In genomic region chr22:38181453-38182200, GRCh38 we compare ENCODE assay signal across 8 cellular contexts. TPM values are rescaled to one million over a fixed set of nuclear protein-coding genes. Genes with fewer than 3 reads are reported as not detected.
DNase-seq lines count a peak whose midpoint lies in the region; ATAC-seq lines count a peak whose summit lies in the region.

A gene with protein sequence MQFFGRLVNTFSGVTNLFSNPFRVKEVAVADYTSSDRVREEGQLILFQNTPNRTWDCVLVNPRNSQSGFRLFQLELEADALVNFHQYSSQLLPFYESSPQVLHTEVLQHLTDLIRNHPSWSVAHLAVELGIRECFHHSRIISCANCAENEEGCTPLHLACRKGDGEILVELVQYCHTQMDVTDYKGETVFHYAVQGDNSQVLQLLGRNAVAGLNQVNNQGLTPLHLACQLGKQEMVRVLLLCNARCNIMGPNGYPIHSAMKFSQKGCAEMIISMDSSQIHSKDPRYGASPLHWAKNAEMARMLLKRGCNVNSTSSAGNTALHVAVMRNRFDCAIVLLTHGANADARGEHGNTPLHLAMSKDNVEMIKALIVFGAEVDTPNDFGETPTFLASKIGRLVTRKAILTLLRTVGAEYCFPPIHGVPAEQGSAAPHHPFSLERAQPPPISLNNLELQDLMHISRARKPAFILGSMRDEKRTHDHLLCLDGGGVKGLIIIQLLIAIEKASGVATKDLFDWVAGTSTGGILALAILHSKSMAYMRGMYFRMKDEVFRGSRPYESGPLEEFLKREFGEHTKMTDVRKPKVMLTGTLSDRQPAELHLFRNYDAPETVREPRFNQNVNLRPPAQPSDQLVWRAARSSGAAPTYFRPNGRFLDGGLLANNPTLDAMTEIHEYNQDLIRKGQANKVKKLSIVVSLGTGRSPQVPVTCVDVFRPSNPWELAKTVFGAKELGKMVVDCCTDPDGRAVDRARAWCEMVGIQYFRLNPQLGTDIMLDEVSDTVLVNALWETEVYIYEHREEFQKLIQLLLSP (minus strand): TSS chr22:38181830. CDS start chr22:38169426, 12,404 bp downstream.

- H3K4me1 ChIP-seq in BLaER1 = peaks cover 69% of the 10 kb centered on the region

- H3K36me3 ChIP-seq in BLaER1 = peaks cover 4% of the 10 kb centered on the region; the same call in 1 of the 2 replicates

- ATAC-seq in GM19351 (IDR thresholded peaks at IDR 0.05; ENCODE audit: unreplicated experiment) (peak; percentile 88), HG03521 (IDR thresholded peaks at IDR 0.05; ENCODE audit: unreplicated experiment) (peak; percentile 92), left lobe of liver (peak; percentile 89)

- H3K27ac ChIP-seq in BLaER1 = peak within 1 kb of the TSS; percentile 92

- peak within 1 kb of the TSS; percentile 98 for H3K4me2 ChIP-seq in BLaER1

- H3K27me3 ChIP-seq in BLaER1 = no peaks in the 10 kb centered on the region

- H4K20me1 ChIP-seq in BLaER1 = no peaks in the 10 kb centered on the region

- peak within 1 kb of the TSS; percentile 91 for H3K9ac ChIP-seq in BLaER1

- H3K4me3 ChIP-seq in BLaER1 = peak within 1 kb of the TSS; percentile 84

- no peaks in the 10 kb centered on the region for H3K9me3 ChIP-seq in BLaER1

- DNase-seq in NCI-H748 (lab: John Stamatoyannopoulos, UW; ENCODE audit: unreplicated experiment) (peak; percentile 97), cortex of kidney (lab: John Stamatoyannopoulos, UW) (peak; percentile 79), left lobe of liver (ENCODE audit: low spot score) (peak; percentile 99)
- peak; percentile 94 for DNase-seq in activated CD4-positive, alpha-beta T cell treated with anti-CD3 and anti-CD28 coated beads, Interleukin-2, amount 50 U/mL, for 1 hour
- peak; percentile 91 for DNase-seq in stimulated activated CD4-positive, alpha-beta T cell treated with anti-CD3 and anti-CD28 coated beads, Interleukin-2, amount 100 ng/mL, for 4 hours (ENCODE audit: low read depth)

RNA-seq across cellular contexts. Expression of the gene that starts here (rescaled TPM):
- total RNA-seq in left lobe of liver = 32.1 TPM

Comparison
In these comparisons a context has a peak if more than half of its experiments do, and no peak if none do; other contexts are left out.
1. Peak in every context shown above with its lines: DNase-seq, ATAC-seq, H3K4me3 ChIP-seq and H3K27ac ChIP-seq.